In genomic region chr5:67106626-67107342, GRCh38 we compare ENCODE assay signal across 27 cellular contexts.
DNase-seq lines count a peak whose midpoint lies in the region; ATAC-seq, FAIRE-seq and TF ChIP-seq lines count a peak whose summit lies in the region.
"Had no signal": no experiment of that assay in that cellular context is flagged by ENCODE, and none has a peak within 500 bp of the region (broad histone marks: within the 10 kb centered on the region; RNA-seq: fewer than 3 reads in every experiment).

No MANE protein-coding gene starts in this region.

- ATAC-seq in right lobe of liver = peak in 3 of 4 donors; percentile 36 to 53 (median 48)
- ATAC-seq in HepG2 = no peak

- H3K27ac Mint-ChIP-seq in activated CD4-positive, alpha-beta memory T cell treated with anti-CD3 and anti-CD28 coated beads for 36 hours = no peak overlapping the region
- H3K27ac Mint-ChIP-seq: CD4-positive, alpha-beta T cell; HFFc6 had no signal

- WGBS in right lobe of liver (ENCODE audit: insufficient coverage, low coverage, low lambda C conversion rate, missing lambda C conversion rate) = 40% methylated on average over 2 of the region's 2 CpGs
- WGBS in HepG2 (ENCODE audit: low lambda C conversion rate) = 96% methylated on average over 2 of the region's 2 CpGs

- H3K4me3 ChIP-seq in right lobe of liver (no peak overlapping the region), HepG2 (replicated peaks in 1 of 3; ENCODE audit: insufficient read depth in 1 of 3, low read depth in 2 of 3, low read length in 3 of 3) (no peak overlapping the region), adipocyte (ENCODE audit: low read length) (no peak overlapping the region)
- H3K4me3 ChIP-seq: BLaER1 treated with 17β-estradiol and CSF1 and Interleukin-3, amounts not matched to agents 10 nM and 100 nM; HAP-1; Peyer's patch had no signal

- no peak for TF ChIP-seq EP300 in HepG2 (IDR thresholded peaks at IDR 0.05; ENCODE audit: low read depth in 2 of 2, low read length in 2 of 2)
- TF ChIP-seq EP300 in HepG2 (CRISPR knock-in tag; IDR thresholded peaks at IDR 0.05; ENCODE audit: borderline replicate concordance) = no peak

- in situ Hi-C loops in HepG2 (cut with HindIII; ENCODE audit: extremely low pct_ligation_motif_present, low pct_unique_long_range_greater_than_20kb) = no loop called here

- no peaks in the 10 kb centered on the region for H3K4me1 Mint-ChIP-seq in activated CD4-positive, alpha-beta memory T cell treated with anti-CD3 and anti-CD28 coated beads for 36 hours (ENCODE audit: low read depth)

- intact Hi-C loops in right lobe of liver (cut with DNase I) = no loop called here
- intact Hi-C loops in HepG2 (cut with micrococcal nuclease; ENCODE audit: unreplicated experiment) = no loop called here
- intact Hi-C loops in activated CD4-positive, alpha-beta memory T cell treated with anti-CD3 and anti-CD28 coated beads for 36 hours (cut with micrococcal nuclease) = no loop called here

- H3K36me3 ChIP-seq in right lobe of liver (peaks cover 0 to 15% (median 7%) of the 10 kb centered on the region in 4 donors), HepG2 (replicated peaks in 1 of 2; ENCODE audit: control insufficient read depth in 1 of 2, insufficient read depth in 2 of 2, low read length in 2 of 2) (peaks cover 6 to 37% of the 10 kb centered on the region in 2 experiments; a peak in 4 of 5 replicates), adipocyte (ENCODE audit: control insufficient read depth, insufficient read depth, low read length, severe bottlenecking) (peaks cover 71% of the 10 kb centered on the region)

- no peaks in the 10 kb centered on the region for H3K9me3 Mint-ChIP-seq in activated CD4-positive, alpha-beta memory T cell treated with anti-CD3 and anti-CD28 coated beads for 36 hours
- H3K9me3 Mint-ChIP-seq: CD4-positive, alpha-beta T cell; HFFc6 had no signal

- H3K79me2 ChIP-seq in HepG2 (ENCODE audit: insufficient read depth, low read length) = no peaks in the 10 kb centered on the region

- no peaks in the 10 kb centered on the region for H3K27me3 ChIP-seq in right lobe of liver
- H3K27me3 ChIP-seq in HepG2 (ENCODE audit: control insufficient read depth in 1 of 2, insufficient read depth in 2 of 2, low read length in 2 of 2) = no peaks in the 10 kb centered on the region
- H3K27me3 ChIP-seq in adipocyte (replicated peaks; ENCODE audit: control insufficient read depth, insufficient read depth, low read length) = no peaks in the 10 kb centered on the region
- no peaks in the 10 kb centered on the region for H3K27me3 ChIP-seq in layer of hippocampus (ENCODE audit: control insufficient read depth, insufficient read depth, low read length)
- H3K27me3 ChIP-seq: BLaER1 treated with 17β-estradiol and CSF1 and Interleukin-3, amounts not matched to agents 10 nM and 100 nM; Peyer's patch had no signal

- no peak for TF ChIP-seq RAD21 in HepG2 (CRISPR knock-in tag; IDR thresholded peaks at IDR 0.05)

- H3K9ac ChIP-seq in HepG2 (ENCODE audit: insufficient read depth, low read depth, low read length) (no peak overlapping the region), adipocyte (ENCODE audit: low read length) (no peak overlapping the region)
- H3K9ac ChIP-seq: BLaER1 treated with 17β-estradiol and CSF1 and Interleukin-3, amounts not matched to agents 10 nM and 100 nM; KMS-11 had no signal

- H2AFZ ChIP-seq in HepG2 (ENCODE audit: low read length) = no peak overlapping the region

- no peak overlapping the region for H3K4me3 Mint-ChIP-seq in activated CD4-positive, alpha-beta memory T cell treated with anti-CD3 and anti-CD28 coated beads for 36 hours
- H3K4me3 Mint-ChIP-seq: CD4-positive, alpha-beta T cell; HFFc6 had no signal

- no peak overlapping the region for H3K27ac ChIP-seq in right lobe of liver
- H3K27ac ChIP-seq in HepG2 (ENCODE audit: extremely low read length, insufficient read depth, low read length) = no peak overlapping the region
- peak overlapping the region; percentile 42 for H3K27ac ChIP-seq in layer of hippocampus (ENCODE audit: low read depth, low read length)
- H3K27ac ChIP-seq: BLaER1 treated with 17β-estradiol and CSF1 and Interleukin-3, amounts not matched to agents 10 nM and 100 nM; KMS-11; Peyer's patch had no signal

- no peaks in the 10 kb centered on the region for H3K9me3 ChIP-seq in right lobe of liver
- no peaks in the 10 kb centered on the region for H3K9me3 ChIP-seq in HepG2 (ENCODE audit: low read length)
- no peaks in the 10 kb centered on the region for H3K9me3 ChIP-seq in adipocyte (ENCODE audit: control insufficient read depth, low read length)
- H3K9me3 ChIP-seq: BLaER1 treated with 17β-estradiol and CSF1 and Interleukin-3, amounts not matched to agents 10 nM and 100 nM; HAP-1; Peyer's patch had no signal

- H3K36me3 Mint-ChIP-seq in activated CD4-positive, alpha-beta memory T cell treated with anti-CD3 and anti-CD28 coated beads for 36 hours = peaks cover 42% of the 10 kb centered on the region

- POLR2A ChIA-PET in HepG2 (lab: Yijun Ruan, JAX) = no interaction called here
- POLR2A ChIA-PET in activated CD4-positive, alpha-beta memory T cell treated with anti-CD3 and anti-CD28 coated beads for 36 hours (lab: Charles Lee) = no interaction called here

- no peak for FAIRE-seq in HepG2 (lab: Jason Lieb, UNC)
- FAIRE-seq: A204.1, D721Med, HTR-8/SVneo had no signal

- H4K20me1 ChIP-seq in HepG2 (ENCODE audit: insufficient read depth, low read length) = no peaks in the 10 kb centered on the region
- H4K20me1 ChIP-seq: BLaER1 treated with 17β-estradiol and CSF1 and Interleukin-3, amounts not matched to agents 10 nM and 100 nM had no signal

- H3K4me2 ChIP-seq in HepG2 (ENCODE audit: low read depth, low read length) = no peak overlapping the region
- H3K4me2 ChIP-seq: BLaER1 treated with 17β-estradiol and CSF1 and Interleukin-3, amounts not matched to agents 10 nM and 100 nM; KMS-11 had no signal

- no peak for TF ChIP-seq POLR2A in right lobe of liver (IDR thresholded peaks at IDR 0.05)
- no peak for TF ChIP-seq POLR2A in HepG2 (IDR thresholded peaks at IDR 0.05; ENCODE audit: insufficient read depth in 1 of 2, low read depth in 2 of 2, low read length in 2 of 2)

- DNase-seq in right lobe of liver (no peak), HepG2 (ENCODE audit: low spot score) (no peak), adipocyte (ENCODE audit: low read depth) (peak; percentile 32), ureter (ENCODE audit: low spot score) (no peak), NCI-H1105 treated with DMSO at 0.1 percent for 48 hours (lab: John Stamatoyannopoulos, UW) (no peak)
- no peak for DNase-seq in activated CD4-positive, alpha-beta memory T cell treated with anti-CD3 and anti-CD28 coated beads for 36 hours
- DNase-seq: CD4-positive, alpha-beta T cell; DMS53; HFFc6; MM.1S; NCI-H1048; NCI-H1417 treated with DMSO at 0.1 percent for 48 hours; NCI-H1694 treated with DMSO at 0.1 percent for 48 hours; NCI-H2081; NCI-H2171; NCI-H226; NCI-H510A; NCI-H69; Peyer's patch; SHP77 treated with DMSO at 0.1 percent for 48 hours had no signal

- no peaks in the 10 kb centered on the region for H3K27me3 Mint-ChIP-seq in activated CD4-positive, alpha-beta memory T cell treated with anti-CD3 and anti-CD28 coated beads for 36 hours
- H3K27me3 Mint-ChIP-seq: CD4-positive, alpha-beta T cell had no signal

- TF ChIP-seq CTCF in right lobe of liver (IDR thresholded peaks at IDR 0.05) (no peak), HepG2 (CRISPR knock-in tag; IDR thresholded peaks at IDR 0.05) (no peak)

- no TSS peak for BruUV-seq in HepG2 (replicated peaks; lab: Mats Ljungman, UMichigan)

- H3K4me1 ChIP-seq in right lobe of liver = peaks cover 0 to 9% (median 4%) of the 10 kb centered on the region in 4 donors
- H3K4me1 ChIP-seq in HepG2 (ENCODE audit: insufficient read depth, low read length) = peaks cover 7% of the 10 kb centered on the region
- peaks cover 8% of the 10 kb centered on the region for H3K4me1 ChIP-seq in adipocyte (ENCODE audit: control insufficient read depth, insufficient read depth, low read length)
- H3K4me1 ChIP-seq: Peyer's patch had no signal

- CTCF ChIA-PET in HepG2 (lab: Yijun Ruan, JAX; ENCODE audit: low intra/inter-chr PET ratio, low total read pairs) = no interaction called here
- CTCF ChIA-PET in activated CD4-positive, alpha-beta memory T cell treated with anti-CD3 and anti-CD28 coated beads for 36 hours (lab: Charles Lee) = interaction anchor here (0.8 kb wide), 1 partner anchor 234 kb away, joined by 3 read pairs; no protein-coding TSS in a partner anchor

TF ChIP-seq in HepG2, 621 proteins besides CTCF, POLR2A, EP300 and RAD21:
- TF ChIP-seq TCF7L2 (IDR thresholded peaks at IDR 0.05; ENCODE audit: low read depth, low read length) (no peak), MXI1 (IDR thresholded peaks at IDR 0.05; ENCODE audit: borderline replicate concordance, low read depth, low read length) (no peak), PCBP2 (optimal IDR thresholded peaks at IDR 0.05; ENCODE audit: low read depth, low read length, poor library complexity, severe bottlenecking) (no peak), ZNF576 (CRISPR knock-in tag; IDR thresholded peaks at IDR 0.05) (no peak), ZC3H4 (CRISPR knock-in tag; IDR thresholded peaks at IDR 0.05; ENCODE audit: borderline replicate concordance) (no peak), BHLHE40 (IDR thresholded peaks at IDR 0.05; ENCODE audit: low read length) (no peak), ZBTB42 (CRISPR knock-in tag; IDR thresholded peaks at IDR 0.05) (no peak), BRD4 (CRISPR knock-in tag; IDR thresholded peaks at IDR 0.05) (no peak), ZKSCAN8 (CRISPR knock-in tag; IDR thresholded peaks at IDR 0.05; ENCODE audit: borderline replicate concordance) (no peak), STAG1 (CRISPR knock-in tag; IDR thresholded peaks at IDR 0.05) (no peak), HES4 (CRISPR knock-in tag; IDR thresholded peaks at IDR 0.05; ENCODE audit: borderline replicate concordance) (no peak), FOXC1 (CRISPR knock-in tag; IDR thresholded peaks at IDR 0.05; ENCODE audit: borderline replicate concordance) (no peak), ISX (CRISPR knock-in tag; conservative IDR thresholded peaks at IDR 0.05) (no peak), ZNF431 (CRISPR knock-in tag; IDR thresholded peaks at IDR 0.05; ENCODE audit: borderline replicate concordance, low read depth) (no peak), ZNF605 (CRISPR knock-in tag; IDR thresholded peaks at IDR 0.05) (no peak), KLF11 (CRISPR knock-in tag; IDR thresholded peaks at IDR 0.05) (no peak)
TF ChIP-seq in HepG2: peak in this region for 0.
